In the genomic region with DNA sequence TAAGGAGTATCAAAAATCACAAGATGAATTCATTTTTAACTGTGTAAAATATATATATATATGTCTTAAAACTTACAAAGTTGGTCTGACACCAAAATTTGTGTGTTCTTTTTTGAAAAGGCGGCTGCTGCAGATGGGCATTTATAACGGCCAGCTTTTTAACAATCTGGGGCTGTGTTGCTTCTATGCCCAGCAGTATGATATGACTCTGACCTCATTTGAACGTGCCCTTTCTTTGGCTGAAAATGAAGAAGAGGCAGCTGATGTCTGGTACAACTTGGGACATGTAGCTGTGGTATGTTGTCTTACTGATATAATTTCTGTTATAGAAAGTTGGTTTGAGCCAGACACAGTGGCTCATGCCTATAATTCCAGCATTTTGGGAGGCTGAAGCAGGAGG, we compare ENCODE assay signal across 18 cellular contexts. TPM values are rescaled to one million over a fixed set of nuclear protein-coding genes. Genes with fewer than 3 reads are reported as not detected.
DNase-seq lines count a peak whose midpoint lies in the region; TF ChIP-seq lines count a peak whose summit lies in the region.
"Had no signal": no experiment of that assay in that cellular context is flagged by ENCODE, and none has a peak within 500 bp of the region (broad histone marks: within the 10 kb centered on the region; RNA-seq: fewer than 3 reads in every experiment).

No MANE protein-coding gene starts in this region.

- in situ Hi-C loops in GM23248 (cut with MboI): no loop called here

- H3K4me3 ChIP-seq in GM23248: no peak overlapping the region
- H3K4me3 ChIP-seq: HAP-1 had no signal

- H3K36me3 Mint-ChIP-seq in HFFc6 (ENCODE audit: low read depth): peaks cover 44% of the 10 kb centered on the region
- H3K36me3 Mint-ChIP-seq: CD4-positive, CD25-positive, alpha-beta regulatory T cell had no signal

- H3K9me3 Mint-ChIP-seq in HFFc6: no peaks in the 10 kb centered on the region
- H3K9me3 Mint-ChIP-seq: CD8-positive, alpha-beta memory T cell had no signal

- H3K9ac ChIP-seq in GM23248: no peak overlapping the region

- H3K4me1 ChIP-seq in GM23248 (ENCODE audit: insufficient read depth): peaks cover 16% of the 10 kb centered on the region; the same call in 1 of the 2 replicates
- H3K4me1 ChIP-seq: HAP-1 had no signal

- H3F3A ChIP-seq in GM23248 (ENCODE audit: insufficient read depth): no peaks in the 10 kb centered on the region

- 96 to 98% methylated on average over 3 of the region's 3 CpGs for WGBS in GM23248 (ENCODE audit: low coverage in 1 of 2, low lambda C conversion rate in 2 of 2, missing lambda C conversion rate in 2 of 2), 2 experiments

- no peaks in the 10 kb centered on the region for H3K9me2 ChIP-seq in GM23248 (ENCODE audit: insufficient read depth)

- TF ChIP-seq CTCF in HFFc6 (IDR thresholded peaks at IDR 0.05): no peak

- H2AFZ ChIP-seq in GM23248: no peak overlapping the region

- H3K27me3 ChIP-seq in GM23248 (replicated peaks; ENCODE audit: insufficient read depth): no peaks in the 10 kb centered on the region
- H3K27me3 ChIP-seq: BE2C had no signal

- H3K4me2 ChIP-seq in GM23248 (ENCODE audit: unreplicated experiment): no peak overlapping the region

- peaks cover 26% of the 10 kb centered on the region for H3K36me3 ChIP-seq in GM23248 (ENCODE audit: low read depth)

- no peaks in the 10 kb centered on the region for H3K9me3 ChIP-seq in GM23248 (ENCODE audit: low read depth)
- H3K9me3 ChIP-seq: BE2C, HAP-1 had no signal

- H3K79me2 ChIP-seq in GM23248 (ENCODE audit: insufficient read depth): no peaks in the 10 kb centered on the region

- DNase-seq in globus pallidus (ENCODE audit: low spot score) (peak; percentile 64), pons (ENCODE audit: low spot score) (peak; percentile 25), NCI-H226 (no peak), GM23248 (no peak), HFFc6 (no peak), AG20443 (ENCODE audit: low spot score) (no peak)
- DNase-seq: 8988T; BE2C; C1 segment of cervical spinal cord; CD4-positive, CD25-positive, alpha-beta regulatory T cell; CD8-positive, alpha-beta memory T cell; COR-L47; DMS 273 treated with DMSO at 0.1 percent for 48 hours; DMS53; DND-41 had no signal

- no peak overlapping the region for H3K27ac Mint-ChIP-seq in HFFc6
- H3K27ac Mint-ChIP-seq: CD4-positive, CD25-positive, alpha-beta regulatory T cell; CD8-positive, alpha-beta memory T cell had no signal

- peaks cover 43% of the 10 kb centered on the region for H3K4me1 Mint-ChIP-seq in HFFc6 (ENCODE audit: low read depth)
- H3K4me1 Mint-ChIP-seq: CD4-positive, CD25-positive, alpha-beta regulatory T cell; CD8-positive, alpha-beta memory T cell had no signal

- no peak overlapping the region for H3K4me3 Mint-ChIP-seq in HFFc6
- H3K4me3 Mint-ChIP-seq: CD4-positive, CD25-positive, alpha-beta regulatory T cell; CD8-positive, alpha-beta memory T cell had no signal

- no peaks in the 10 kb centered on the region; the same call in 1 of the 2 replicates for H3K27me3 Mint-ChIP-seq in HFFc6 (ENCODE audit: insufficient read depth)
- H3K27me3 Mint-ChIP-seq: CD8-positive, alpha-beta memory T cell had no signal

- peak overlapping the region; percentile 42 for H3K27ac ChIP-seq in angular gyrus (ENCODE audit: low read depth, low read length)
- no peak overlapping the region for H3K27ac ChIP-seq in GM23248
- H3K27ac ChIP-seq: HL-60 had no signal

- H4K20me1 ChIP-seq in GM23248 (ENCODE audit: insufficient read depth): no peaks in the 10 kb centered on the region

RNA-seq across cellular contexts. Expression of a gene that starts 47.0 kb away (rescaled TPM):
- total RNA-seq in GM23248 (2014; rRNA removed; shearing (Covaris generic)): 47.7 and 49.4 TPM in 2 replicates
- 37.7 and 38.3 TPM in 2 replicates for polyA plus RNA-seq in GM23248 (2016; fragmentation: Nextera tagmentation; extraction: Ambion mirVana)
- total RNA-seq in HFFc6 (2021; fragmentation: NEBNext Ultra II Directional; extraction: Animal tissue kit (Norgen Biotek cat#: 25700)): 10 to 100 TPM; 51.3 to 70.0 (median 58.5) TPM

Comparison
In these comparisons a context has a peak if more than half of its experiments do, and no peak if none do; other contexts are left out.
1. DNase-seq: peak in globus pallidus (single experiment) and pons (single experiment); none in NCI-H226 (single experiment), GM23248 (single experiment), HFFc6 (single experiment) and AG20443 (single experiment).